In the genomic region with DNA sequence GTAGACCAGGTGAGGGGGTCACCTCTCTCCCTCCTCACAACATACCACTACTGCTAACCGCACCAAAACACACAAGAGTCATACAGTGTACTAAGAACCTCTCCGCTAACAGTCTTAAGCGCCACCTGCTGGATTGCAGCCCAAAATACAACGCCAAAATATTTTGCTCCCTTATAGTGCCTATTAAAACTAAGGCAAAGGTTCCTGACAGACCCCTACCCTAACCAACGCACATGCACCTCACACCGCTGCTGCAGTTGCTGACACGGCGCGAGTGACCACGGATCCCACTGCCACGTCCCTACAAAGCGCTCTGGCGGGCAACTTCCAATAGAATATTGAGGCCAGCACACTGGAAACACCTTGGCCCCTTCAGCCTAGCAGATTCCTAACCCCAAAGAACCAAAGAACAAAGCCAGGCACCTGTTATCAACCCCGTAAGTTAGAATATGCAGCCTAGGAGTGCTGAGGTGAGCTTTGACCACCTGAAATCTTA, we compare ENCODE assay signal across 8 cellular contexts.
DNase-seq lines count a peak whose midpoint lies in the region; ATAC-seq, FAIRE-seq and TF ChIP-seq lines count a peak whose summit lies in the region.

No MANE protein-coding gene starts in this region.

- no TSS peak for BruUV-seq in IMR-90 (replicated peaks; lab: Mats Ljungman, UMichigan)

- no peak overlapping the region for H2BK5ac ChIP-seq in IMR-90 (ENCODE audit: low read depth, low read length, poor library complexity, severe bottlenecking)

- 21% methylated on average over 14 of the region's 14 CpGs for WGBS in A549 (ENCODE audit: missing lambda C conversion rate)
- WGBS in GM23248 (ENCODE audit: low coverage in 1 of 2, low lambda C conversion rate in 2 of 2, missing lambda C conversion rate in 2 of 2), 2 experiments, result 51 to 56% methylated on average over 14 of the region's 14 CpGs
- WGBS in IMR-90 (ENCODE audit: extremely low coverage in 2 of 2, insufficient read length in 1 of 2), 2 experiments, result 21% methylated on average over 9 of the region's 14 CpGs; no CpG with 5 or more reads in 1 of the 2 experiments
- WGBS in testis, 2 donors, result 28 to 37% methylated on average over 14 of the region's 14 CpGs

- 0 out of 6 replicates have a peak overlapping the region, but pooled peaks of 1 of the 2 experiments have one; percentile 17 for H3K27ac ChIP-seq in A549
- no peak overlapping the region for H3K27ac ChIP-seq in GM23248
- H3K27ac ChIP-seq in IMR-90 (ENCODE audit: insufficient read depth, low read length), result no peak overlapping the region
- no peak overlapping the region for H3K27ac ChIP-seq in testis

- TF ChIP-seq RAD21 in A549 (conservative IDR thresholded peaks at IDR 0.05 in 1 of 2, IDR thresholded peaks at IDR 0.05 in 1 of 2) (peak; percentile 76 to 85), IMR-90 (IDR thresholded peaks at IDR 0.05; ENCODE audit: low read length) (peak; percentile 80)

- dilution Hi-C loops in IMR-90 (cut with HindIII; ENCODE audit: low sequenced_read_pairs, unreplicated experiment), result no loop called here

- FAIRE-seq in A549 (lab: Jason Lieb, UNC), result no peak

- TF ChIP-seq CTCF in A549 (IDR thresholded peaks at IDR 0.05), result peak; percentile 62
- peak; percentile 80 for TF ChIP-seq CTCF in IMR-90 (conservative IDR thresholded peaks at IDR 0.05; ENCODE audit: low read depth, low read length)
- TF ChIP-seq CTCF in testis (IDR thresholded peaks at IDR 0.05), result peak in 2 of 3 experiments; percentile 21 to 26

- no peak overlapping the region for H4K91ac ChIP-seq in IMR-90 (ENCODE audit: insufficient read depth, low read depth, low read length)

- H3K9me3 ChIP-seq in A549, result peaks cover 17% of the 10 kb centered on the region; the same call in 2 of the 3 replicates
- no peaks in the 10 kb centered on the region for H3K9me3 ChIP-seq in GM23248 (ENCODE audit: low read depth)
- peaks cover 2% of the 10 kb centered on the region; the same call in 1 of the 2 replicates for H3K9me3 ChIP-seq in IMR-90 (ENCODE audit: control insufficient read depth, insufficient read depth, low read length)
- H3K9me3 ChIP-seq in testis, result no peaks in the 10 kb centered on the region

- H2BK20ac ChIP-seq in IMR-90 (ENCODE audit: low read depth, low read length), result no peak overlapping the region

- no peak overlapping the region for H4K8ac ChIP-seq in IMR-90 (ENCODE audit: low read depth in 2 of 2, low read length in 2 of 2)

- TF ChIP-seq EP300 in A549 (IDR thresholded peaks at IDR 0.05), result no peak

- no peak overlapping the region for H3K4me3 Mint-ChIP-seq in activated T-cell treated with anti-CD3 and anti-CD28 coated beads, Interleukin-2, amount 50 U/mL, for 24 hours

- no peak overlapping the region for H3K14ac ChIP-seq in IMR-90 (replicated peaks; ENCODE audit: low read depth, low read length)

- no peak overlapping the region for H3K56ac ChIP-seq in IMR-90 (ENCODE audit: extremely low read depth, insufficient read depth, low read length)

- H3K36me3 ChIP-seq in GM23248 (ENCODE audit: low read depth) (no peaks in the 10 kb centered on the region), IMR-90 (ENCODE audit: control insufficient read depth, insufficient read depth, low read length) (no peaks in the 10 kb centered on the region), testis (ENCODE audit: low read depth, missing control alignments) (no peaks in the 10 kb centered on the region)

- CTCF ChIA-PET in A549 (lab: Yijun Ruan, JAX), result interaction anchor here (0.9 to 1.8 kb wide), 6 partner anchors 153 to 709 kb away, joined by 3 to 6 read pairs (median 4); no protein-coding TSS in a partner anchor
- CTCF ChIA-PET in IMR-90 (lab: Yijun Ruan, JAX), result no interaction called here

- H3K9me2 ChIP-seq in GM23248 (ENCODE audit: insufficient read depth), result no peaks in the 10 kb centered on the region

- POLR2A ChIA-PET in A549 (lab: Yijun Ruan, JAX) (no interaction called here), IMR-90 (lab: Charles Lee; ENCODE audit: unreplicated experiment) (no interaction called here)

- no peak overlapping the region for H2BK15ac ChIP-seq in IMR-90 (ENCODE audit: low read depth, low read length)

- no peaks in the 10 kb centered on the region for H3K4me1 Mint-ChIP-seq in activated T-cell treated with anti-CD3 and anti-CD28 coated beads, Interleukin-2, amount 50 U/mL, for 24 hours (ENCODE audit: low read depth)

- no peaks in the 10 kb centered on the region for H3K79me2 ChIP-seq in GM23248 (ENCODE audit: insufficient read depth)

- H3F3A ChIP-seq in GM23248 (ENCODE audit: insufficient read depth), result no peaks in the 10 kb centered on the region; the same call in 1 of the 2 replicates

- H3K18ac ChIP-seq in IMR-90 (ENCODE audit: low read depth, low read length), result no peak overlapping the region

- H2BK120ac ChIP-seq in IMR-90 (ENCODE audit: low read depth, low read length), result no peak overlapping the region

- in situ Hi-C loops in GM23248 (cut with MboI) (no loop called here), IMR-90 (cut with MboI; ENCODE audit: low sequenced_read_pairs) (loop anchor here (5.0 kb wide), 1 partner anchor 703 kb away; no protein-coding TSS in a partner anchor)

- peak in 1 of 2 experiments; percentile 54 for DNase-seq in A549 (ENCODE audit: low read depth in 1 of 2, low spot score in 1 of 2)
- DNase-seq in GF-D8 (lab: John Stamatoyannopoulos, UW), result peak; percentile 11
- peak; percentile 56 for DNase-seq in GM23248
- DNase-seq in IMR-90, result peak; percentile 37
- DNase-seq in SKM-1 treated with dmso at 0.1 percent for 144 hours (lab: John Stamatoyannopoulos, UW; ENCODE audit: unreplicated experiment), result peak; percentile 27
- DNase-seq in globus pallidus (ENCODE audit: low spot score), result peak; percentile 14
- DNase-seq in testis, result peak; percentile 53
- DNase-seq in activated T-cell treated with anti-CD3 and anti-CD28 coated beads, Interleukin-2, amount 50 U/mL, for 24 hours, result no peak

- no peak overlapping the region for H3K23ac ChIP-seq in IMR-90 (ENCODE audit: low read depth, low read length)

- H3K4me1 ChIP-seq in A549, result no peaks in the 10 kb centered on the region
- H3K4me1 ChIP-seq in GM23248 (ENCODE audit: insufficient read depth), result peaks cover 7% of the 10 kb centered on the region; the same call in 1 of the 2 replicates
- H3K4me1 ChIP-seq in IMR-90 (ENCODE audit: control insufficient read depth, insufficient read depth, low read length), result no peaks in the 10 kb centered on the region
- H3K4me1 ChIP-seq in testis, result no peaks in the 10 kb centered on the region

- TF ChIP-seq POLR2A in A549 (IDR thresholded peaks at IDR 0.05; ENCODE audit: low read length) (no peak), IMR-90 (IDR thresholded peaks at IDR 0.05; ENCODE audit: low read depth, low read length) (no peak), testis (IDR thresholded peaks at IDR 0.05) (no peak)

- H3K27ac Mint-ChIP-seq in activated T-cell treated with anti-CD3 and anti-CD28 coated beads, Interleukin-2, amount 50 U/mL, for 24 hours, result no peak overlapping the region

- no peaks in the 10 kb centered on the region for H4K20me1 ChIP-seq in GM23248 (ENCODE audit: insufficient read depth)
- no peaks in the 10 kb centered on the region for H4K20me1 ChIP-seq in IMR-90 (ENCODE audit: insufficient read depth, low read length)

- ATAC-seq in A549, result peak; percentile 83 to 95
- ATAC-seq in IMR-90 (ENCODE audit: low read depth), result peak; percentile 93

- H3K27me3 ChIP-seq in GM23248 (replicated peaks; ENCODE audit: insufficient read depth) (no peaks in the 10 kb centered on the region), IMR-90 (ENCODE audit: control insufficient read depth, insufficient read depth, low read length) (no peaks in the 10 kb centered on the region), testis (no peaks in the 10 kb centered on the region)

- H2AFZ ChIP-seq in GM23248, result no peak overlapping the region
- no peak overlapping the region for H2AFZ ChIP-seq in IMR-90 (replicated peaks; ENCODE audit: low read length, poor library complexity)

- H3K4ac ChIP-seq in IMR-90 (ENCODE audit: low read depth, low read length), result no peak overlapping the region

- H3K9me3 Mint-ChIP-seq in activated T-cell treated with anti-CD3 and anti-CD28 coated beads, Interleukin-2, amount 50 U/mL, for 24 hours, result peaks cover 13% of the 10 kb centered on the region

- intact Hi-C loops in IMR-90 (cut with micrococcal nuclease) (loop anchor here (1.0 to 5.0 kb wide), 5 partner anchors 193 to 1818 kb away; no protein-coding TSS in a partner anchor), testis (cut with DNase I; ENCODE audit: low total_unique reads) (no loop called here)

- H3K4me2 ChIP-seq in A549 (no peak overlapping the region), GM23248 (ENCODE audit: unreplicated experiment) (no peak overlapping the region), IMR-90 (ENCODE audit: low read depth, low read length) (no peak overlapping the region)

- H3K79me1 ChIP-seq in IMR-90 (ENCODE audit: low read depth in 1 of 2, low read length in 2 of 2), result no peaks in the 10 kb centered on the region

- H2AK5ac ChIP-seq in IMR-90 (ENCODE audit: low read depth, low read length), result no peak overlapping the region

- no peaks in the 10 kb centered on the region for H3K27me3 Mint-ChIP-seq in activated T-cell treated with anti-CD3 and anti-CD28 coated beads, Interleukin-2, amount 50 U/mL, for 24 hours

- no peaks in the 10 kb centered on the region for H3K36me3 Mint-ChIP-seq in activated T-cell treated with anti-CD3 and anti-CD28 coated beads, Interleukin-2, amount 50 U/mL, for 24 hours (ENCODE audit: low read depth)

- peak overlapping the region; percentile 29 for H2AK9ac ChIP-seq in IMR-90 (replicated peaks; ENCODE audit: low read depth, low read length, poor library complexity)

- H4K5ac ChIP-seq in IMR-90 (ENCODE audit: low read depth, low read length), result no peak overlapping the region

- H3K9me1 ChIP-seq in IMR-90 (ENCODE audit: insufficient read depth, low read length), result no peaks in the 10 kb centered on the region

- no peak overlapping the region for H3K4me3 ChIP-seq in A549
- H3K4me3 ChIP-seq in GM23248, result no peak overlapping the region
- no peak overlapping the region for H3K4me3 ChIP-seq in IMR-90 (ENCODE audit: insufficient read depth, low read depth, low read length)
- H3K4me3 ChIP-seq in testis, result no peak overlapping the region

- H3K9ac ChIP-seq in GM23248 (no peak overlapping the region), IMR-90 (ENCODE audit: low read depth, low read length) (no peak overlapping the region)

TF ChIP-seq in A549, 52 proteins besides CTCF, POLR2A, EP300 and RAD21 (continues in another document):
- peak; percentile 79 for TF ChIP-seq SMC3 (IDR thresholded peaks at IDR 0.05)
- TF ChIP-seq HOXB13 (CRISPR knock-in tag; IDR thresholded peaks at IDR 0.05; ENCODE audit: low read depth), result no peak
- no peak for TF ChIP-seq CHD4 (IDR thresholded peaks at IDR 0.05; ENCODE audit: borderline replicate concordance)
- no peak for TF ChIP-seq HOXB5 (CRISPR knock-in tag; IDR thresholded peaks at IDR 0.05)

TF ChIP-seq in IMR-90, 13 proteins besides CTCF, POLR2A, EP300 and RAD21:
- TF ChIP-seq SMC3 (IDR thresholded peaks at IDR 0.05; ENCODE audit: low read depth, low read length) (peak; percentile 76), CHD1 (IDR thresholded peaks at IDR 0.05; ENCODE audit: low read depth, low read length) (no peak)

Comparison
In these comparisons a context has a peak if more than half of its experiments do, and no peak if none do; other contexts are left out.
1. CTCF ChIP-seq: peak in every context shown above with its lines; median percentile 80 in IMR-90; 62 in A549; 24 in testis.